ENCODE assay signal across 16 cellular contexts in genomic region chr1:182611787-182612186, GRCh38. TPM values are rescaled to one million over a fixed set of nuclear protein-coding genes. Genes with fewer than 3 reads are reported as not detected.
A peak's percentile ranks its signal among the peaks of the same experiment; 100 is the strongest.
DNase-seq lines count a peak whose midpoint lies in the region; ATAC-seq, FAIRE-seq and TF ChIP-seq lines count a peak whose summit lies in the region.
"Had no signal": no experiment of that assay in that cellular context is flagged by ENCODE, and none has a peak within 500 bp of the region (broad histone marks: within the 10 kb centered on the region; RNA-seq: fewer than 3 reads in every experiment).

No MANE protein-coding gene starts in this region.

- no peak overlapping the region for H3K4me3 Mint-ChIP-seq in stimulated activated memory B cell treated with anti-CD40 and anti-IgM and Interleukin-4, amounts not matched to agents 10 μg/mL and 1 μg/mL and 100 μg/mL, for 72 hours
- H3K4me3 Mint-ChIP-seq: activated CD8-positive, alpha-beta T cell treated with anti-CD3 and anti-CD28 coated beads, Interleukin-2, amount 10 ng/mL, durations not matched to agents 7 days and 5 days; stimulated activated effector memory CD8-positive, alpha-beta T cell treated with anti-CD3 and anti-CD28 coated beads, Interleukin-12 subunit alpha, Interleukin-12 subunit beta, amount 100 ng/mL, for 72 hours had no signal

- DNase-seq in DMS153 treated with DMSO at 0.1 percent for 48 hours (lab: John Stamatoyannopoulos, UW; ENCODE audit: unreplicated experiment) (peak; percentile 85), NCI-H146 treated with DMSO at 0.1 percent for 48 hours (lab: John Stamatoyannopoulos, UW; ENCODE audit: unreplicated experiment) (peak; percentile 96), NCI-H524 (lab: John Stamatoyannopoulos, UW) (peak; percentile 98 to 99), islet precursor cell (peak; percentile 53), GM12892 (ENCODE audit: insufficient read length) (no peak)
- no peak for DNase-seq in effector CD4-positive, alpha-beta T cell
- DNase-seq: activated CD8-positive, alpha-beta T cell treated with anti-CD3 and anti-CD28 coated beads, Interleukin-2, amount 10 ng/mL, durations not matched to agents 7 days and 5 days; GM23248; KBM-7; kidney; NCI-H526 treated with DMSO at 0.1 percent for 48 hours; psoas muscle had no signal

- ATAC-seq in stimulated activated memory B cell treated with anti-CD40 and anti-IgM and Interleukin-4, amounts not matched to agents 10 μg/mL and 1 μg/mL and 100 μg/mL, for 72 hours, result no peak
- no peak for ATAC-seq in GM21723 (IDR thresholded peaks at IDR 0.05; ENCODE audit: unreplicated experiment)
- ATAC-seq: activated CD8-positive, alpha-beta T cell treated with anti-CD3 and anti-CD28 coated beads, Interleukin-2, amount 10 ng/mL, durations not matched to agents 7 days and 5 days; activated naive CD4-positive, alpha-beta T cell treated with anti-CD3 and anti-CD28 coated beads, Interleukin-2, amount 50 U/mL, for 72 hours; psoas muscle; stimulated activated effector memory CD8-positive, alpha-beta T cell treated with anti-CD3 and anti-CD28 coated beads, Interleukin-12 subunit alpha, Interleukin-12 subunit beta, amount 100 ng/mL, for 72 hours had no signal

- H3K4me1 Mint-ChIP-seq in stimulated activated memory B cell treated with anti-CD40 and anti-IgM and Interleukin-4, amounts not matched to agents 10 μg/mL and 1 μg/mL and 100 μg/mL, for 72 hours, result peaks cover 33% of the 10 kb centered on the region

- peaks cover 9% of the 10 kb centered on the region for H3K27me3 Mint-ChIP-seq in stimulated activated memory B cell treated with anti-CD40 and anti-IgM and Interleukin-4, amounts not matched to agents 10 μg/mL and 1 μg/mL and 100 μg/mL, for 72 hours

- no peak overlapping the region for H3K27ac Mint-ChIP-seq in stimulated activated memory B cell treated with anti-CD40 and anti-IgM and Interleukin-4, amounts not matched to agents 10 μg/mL and 1 μg/mL and 100 μg/mL, for 72 hours
- H3K27ac Mint-ChIP-seq: activated CD8-positive, alpha-beta T cell treated with anti-CD3 and anti-CD28 coated beads, Interleukin-2, amount 10 ng/mL, durations not matched to agents 7 days and 5 days; activated naive CD4-positive, alpha-beta T cell treated with anti-CD3 and anti-CD28 coated beads, Interleukin-2, amount 50 U/mL, for 72 hours; stimulated activated effector memory CD8-positive, alpha-beta T cell treated with anti-CD3 and anti-CD28 coated beads, Interleukin-12 subunit alpha, Interleukin-12 subunit beta, amount 100 ng/mL, for 72 hours had no signal

- H3K9me3 Mint-ChIP-seq in stimulated activated memory B cell treated with anti-CD40 and anti-IgM and Interleukin-4, amounts not matched to agents 10 μg/mL and 1 μg/mL and 100 μg/mL, for 72 hours, result no peaks in the 10 kb centered on the region
- H3K9me3 Mint-ChIP-seq: activated naive CD4-positive, alpha-beta T cell treated with anti-CD3 and anti-CD28 coated beads, Interleukin-2, amount 50 U/mL, for 72 hours; stimulated activated effector memory CD8-positive, alpha-beta T cell treated with anti-CD3 and anti-CD28 coated beads, Interleukin-12 subunit alpha, Interleukin-12 subunit beta, amount 100 ng/mL, for 72 hours had no signal

- TF ChIP-seq POLR2A in GM12892 (IDR thresholded peaks at IDR 0.05; ENCODE audit: low read depth, low read length), result no peak

- FAIRE-seq in GM12892 (lab: Jason Lieb, UNC), result no peak
- FAIRE-seq: kidney had no signal

- H3K36me3 Mint-ChIP-seq in stimulated activated memory B cell treated with anti-CD40 and anti-IgM and Interleukin-4, amounts not matched to agents 10 μg/mL and 1 μg/mL and 100 μg/mL, for 72 hours, result no peaks in the 10 kb centered on the region
- H3K36me3 Mint-ChIP-seq: activated naive CD4-positive, alpha-beta T cell treated with anti-CD3 and anti-CD28 coated beads, Interleukin-2, amount 50 U/mL, for 72 hours had no signal

RNA-seq across cellular contexts. Expression of gene RGS16, which starts 7.6 kb away (rescaled TPM):
- polyA plus RNA-seq in GM12892 (2012; ENCODE audit: missing spikeins), result 41.1 TPM

RNA-seq across cellular contexts. Expression of gene RNASEL, which starts 22.7 kb away (rescaled TPM):
- polyA plus RNA-seq in GM12892 (2012; ENCODE audit: missing spikeins), result 5.6 TPM

Comparison
In these comparisons a context has a peak if more than half of its experiments do, and no peak if none do; other contexts are left out.
1. DNase-seq: peak in DMS153 treated with DMSO at 0.1 percent for 48 hours (single experiment), NCI-H146 treated with DMSO at 0.1 percent for 48 hours (single experiment), NCI-H524 (2 of 2) and islet precursor cell (single experiment); none in GM12892 (single experiment) and effector CD4-positive, alpha-beta T cell (single experiment).